Comparison of ENCODE assay signal across 8 cellular contexts in genomic region chr13:74128171-74128767, GRCh38. TPM values are rescaled to one million over a fixed set of nuclear protein-coding genes. Genes with fewer than 3 reads are reported as not detected.
DNase-seq lines count a peak whose midpoint lies in the region; ATAC-seq, FAIRE-seq and TF ChIP-seq lines count a peak whose summit lies in the region.

No MANE protein-coding gene starts in this region.

- H3K27me3 Mint-ChIP-seq in activated CD8-positive, alpha-beta T cell treated with anti-CD3 and anti-CD28 coated beads for 36 hours: no peaks in the 10 kb centered on the region
- H3K27me3 Mint-ChIP-seq in type B pancreatic cell: no peaks in the 10 kb centered on the region

- H3K4me3 Mint-ChIP-seq in activated CD8-positive, alpha-beta T cell treated with anti-CD3 and anti-CD28 coated beads for 36 hours: peak overlapping the region; percentile 48
- H3K4me3 Mint-ChIP-seq in type B pancreatic cell: peak overlapping the region; percentile 57

- no peak for TF ChIP-seq CTCF in activated CD8-positive, alpha-beta T cell treated with anti-CD3 and anti-CD28 coated beads for 36 hours (IDR thresholded peaks at IDR 0.05)
- no peak for TF ChIP-seq CTCF in type B pancreatic cell (conservative IDR thresholded peaks at IDR 0.05)

- peaks cover 73% of the 10 kb centered on the region for H3K4me1 Mint-ChIP-seq in activated CD8-positive, alpha-beta T cell treated with anti-CD3 and anti-CD28 coated beads for 36 hours (ENCODE audit: low read depth)
- H3K4me1 Mint-ChIP-seq in type B pancreatic cell (ENCODE audit: unreplicated experiment): peaks cover 41% of the 10 kb centered on the region

- peak; percentile 51 for DNase-seq in stimulated activated CD4-positive, alpha-beta T cell treated with anti-CD3 and anti-CD28 coated beads, Interleukin-15, amount 100 ng/mL, for 24 hours
- DNase-seq in stimulated activated CD4-positive, alpha-beta T cell treated with anti-CD3 and anti-CD28 coated beads, Interleukin-12 subunit alpha, Interleukin-12 subunit beta, amount 100 ng/mL, for 4 hours: no peak
- peak; percentile 38 for DNase-seq in activated CD8-positive, alpha-beta T cell treated with anti-CD3 and anti-CD28 coated beads for 36 hours
- DNase-seq in type B pancreatic cell (ENCODE audit: extremely low spot score, unreplicated experiment): no peak
- no peak for DNase-seq in RPMI8226

- POLR2A ChIA-PET in activated CD8-positive, alpha-beta T cell treated with anti-CD3 and anti-CD28 coated beads for 36 hours (lab: Charles Lee): no interaction called here

- no peaks in the 10 kb centered on the region for H3K9me3 Mint-ChIP-seq in activated CD8-positive, alpha-beta T cell treated with anti-CD3 and anti-CD28 coated beads for 36 hours
- no peaks in the 10 kb centered on the region for H3K9me3 Mint-ChIP-seq in type B pancreatic cell

- peak; percentile 65 for FAIRE-seq in islet of Langerhans (lab: Jason Lieb, UNC)

- CTCF ChIA-PET in activated CD8-positive, alpha-beta T cell treated with anti-CD3 and anti-CD28 coated beads for 36 hours (lab: Charles Lee): interaction anchor here (0.6 to 1.1 kb wide), 2 partner anchors 158 to 373 kb away, joined by 3 to 4 read pairs; no protein-coding TSS in a partner anchor

- intact Hi-C loops in activated CD8-positive, alpha-beta T cell treated with anti-CD3 and anti-CD28 coated beads for 36 hours (cut with micrococcal nuclease): no loop called here

- peak overlapping the region; percentile 87 for H3K27ac Mint-ChIP-seq in activated CD8-positive, alpha-beta T cell treated with anti-CD3 and anti-CD28 coated beads for 36 hours
- H3K27ac Mint-ChIP-seq in type B pancreatic cell: peak overlapping the region; percentile 62

- peak; percentile 17 for ATAC-seq in activated CD8-positive, alpha-beta T cell treated with anti-CD3 and anti-CD28 coated beads for 36 hours
- ATAC-seq in GM18858 (IDR thresholded peaks at IDR 0.05; ENCODE audit: unreplicated experiment) (no peak), GM19397 (IDR thresholded peaks at IDR 0.05; ENCODE audit: unreplicated experiment) (no peak)

- peaks cover 6% of the 10 kb centered on the region for H3K36me3 Mint-ChIP-seq in activated CD8-positive, alpha-beta T cell treated with anti-CD3 and anti-CD28 coated beads for 36 hours (ENCODE audit: low read depth)
- no peaks in the 10 kb centered on the region for H3K36me3 Mint-ChIP-seq in type B pancreatic cell

RNA-seq across cellular contexts. Expression of gene KLF12, which starts 5.9 kb away (rescaled TPM):
- 10 to 100 TPM; 17.1 to 19.6 TPM for total RNA-seq in activated CD8-positive, alpha-beta T cell treated with anti-CD3 and anti-CD28 coated beads for 36 hours
- 25.4 and 30.2 TPM in 2 replicates for total RNA-seq in type B pancreatic cell (ENCODE audit: low replicate concordance)

Comparison
In these comparisons a context has a peak if more than half of its experiments do, and no peak if none do; other contexts are left out.
1. DNase-seq: peak in stimulated activated CD4-positive, alpha-beta T cell treated with anti-CD3 and anti-CD28 coated beads, Interleukin-15, amount 100 ng/mL, for 24 hours (single experiment) and activated CD8-positive, alpha-beta T cell treated with anti-CD3 and anti-CD28 coated beads for 36 hours (single experiment); none in stimulated activated CD4-positive, alpha-beta T cell treated with anti-CD3 and anti-CD28 coated beads, Interleukin-12 subunit alpha, Interleukin-12 subunit beta, amount 100 ng/mL, for 4 hours (single experiment), type B pancreatic cell (single experiment) and RPMI8226 (single experiment).